In genomic region chr11:79390477-79390876, GRCh38 we compare ENCODE assay signal across 26 cellular contexts. TPM values are rescaled to one million over a fixed set of nuclear protein-coding genes. Genes with fewer than 3 reads are reported as not detected.
"Had no signal": no experiment of that assay in that cellular context is flagged by ENCODE, and none has a peak within 500 bp of the region (broad histone marks: within the 10 kb centered on the region; RNA-seq: fewer than 3 reads in every experiment).

No MANE protein-coding gene starts in this region.

- H3K4me3 ChIP-seq: body of pancreas, cardiac muscle cell, left lung, stomach, suprapubic skin, tibial nerve had no signal

- DNase-seq: activated CD4-positive, alpha-beta T cell treated with anti-CD3 and anti-CD28 coated beads, Interleukin-2, amount 10 ng/mL, durations not matched to agents 7 days and 5 days; activated CD4-positive, CD25-positive, alpha-beta regulatory T cell treated with anti-CD3 and anti-CD28 coated beads, Interleukin-2, amount 50 U/mL, for 72 hours; activated CD8-positive, alpha-beta memory T cell treated with anti-CD3 and anti-CD28 coated beads, Interleukin-2, amount 10 ng/mL, durations not matched to agents 7 days and 5 days; activated CD8-positive, alpha-beta T cell treated with anti-CD3 and anti-CD28 coated beads for 36 hours; activated gamma-delta T cell; activated naive CD4-positive, alpha-beta T cell treated with anti-CD3 and anti-CD28 coated beads, Interleukin-2, amount 50 U/mL, for 16 hours; activated naive CD8-positive, alpha-beta T cell treated with anti-CD3 and anti-CD28 coated beads, Interleukin-2, amount 50 U/mL, for 24 hours; activated T-cell treated with anti-CD3 and anti-CD28 coated beads for 4 hours; anterior cingulate cortex; body of pancreas; effector CD4-positive, alpha-beta T cell; erythroblast; foreskin fibroblast; kidney; left lung; natural killer cell; right cardiac atrium; small intestine; stimulated activated CD4-positive, alpha-beta T cell treated with anti-CD3 and anti-CD28 coated beads, Interleukin-15, amount 100 ng/mL, for 24 hours; stomach; WERI-Rb-1 had no signal

- H3K36me3 ChIP-seq: cardiac muscle cell, left lung, stomach, suprapubic skin, tibial nerve, WERI-Rb-1 had no signal

- H3K9me3 ChIP-seq: body of pancreas, left lung, stomach, suprapubic skin, tibial nerve had no signal

- H3K27ac ChIP-seq: body of pancreas, cardiac muscle cell, left lung, stomach, suprapubic skin, tibial nerve, WERI-Rb-1 had no signal

- H3K27me3 ChIP-seq: body of pancreas, cardiac muscle cell, suprapubic skin, tibial nerve had no signal

- H3K4me1 ChIP-seq: body of pancreas, left lung, stomach, suprapubic skin, tibial nerve had no signal

- ATAC-seq: activated CD8-positive, alpha-beta memory T cell treated with anti-CD3 and anti-CD28 coated beads, Interleukin-2, amount 10 ng/mL, durations not matched to agents 7 days and 5 days; activated CD8-positive, alpha-beta T cell treated with anti-CD3 and anti-CD28 coated beads for 36 hours; activated naive CD8-positive, alpha-beta T cell treated with anti-CD3 and anti-CD28 coated beads, Interleukin-2, amount 50 U/mL, for 24 hours; body of pancreas; left lung; natural killer cell; right cardiac atrium; stimulated activated memory B cell treated with anti-CD40 and anti-IgM and Interleukin-4, amounts not matched to agents 10 μg/mL and 1 μg/mL and 100 μg/mL, for 72 hours had no signal

RNA-seq across cellular contexts. Expression of gene TENM4, which starts 50.4 kb away (rescaled TPM):
- total RNA-seq: activated CD4-positive, alpha-beta T cell treated with anti-CD3 and anti-CD28 coated beads, Interleukin-2, amount 10 ng/mL, durations not matched to agents 7 days and 5 days; activated CD8-positive, alpha-beta memory T cell treated with anti-CD3 and anti-CD28 coated beads, Interleukin-2, amount 10 ng/mL, durations not matched to agents 7 days and 5 days; activated CD8-positive, alpha-beta T cell treated with anti-CD3 and anti-CD28 coated beads for 36 hours; lung microvascular endothelial cell had no signal
